Comparison of ENCODE assay signal across 1 cellular context in the genomic region with DNA sequence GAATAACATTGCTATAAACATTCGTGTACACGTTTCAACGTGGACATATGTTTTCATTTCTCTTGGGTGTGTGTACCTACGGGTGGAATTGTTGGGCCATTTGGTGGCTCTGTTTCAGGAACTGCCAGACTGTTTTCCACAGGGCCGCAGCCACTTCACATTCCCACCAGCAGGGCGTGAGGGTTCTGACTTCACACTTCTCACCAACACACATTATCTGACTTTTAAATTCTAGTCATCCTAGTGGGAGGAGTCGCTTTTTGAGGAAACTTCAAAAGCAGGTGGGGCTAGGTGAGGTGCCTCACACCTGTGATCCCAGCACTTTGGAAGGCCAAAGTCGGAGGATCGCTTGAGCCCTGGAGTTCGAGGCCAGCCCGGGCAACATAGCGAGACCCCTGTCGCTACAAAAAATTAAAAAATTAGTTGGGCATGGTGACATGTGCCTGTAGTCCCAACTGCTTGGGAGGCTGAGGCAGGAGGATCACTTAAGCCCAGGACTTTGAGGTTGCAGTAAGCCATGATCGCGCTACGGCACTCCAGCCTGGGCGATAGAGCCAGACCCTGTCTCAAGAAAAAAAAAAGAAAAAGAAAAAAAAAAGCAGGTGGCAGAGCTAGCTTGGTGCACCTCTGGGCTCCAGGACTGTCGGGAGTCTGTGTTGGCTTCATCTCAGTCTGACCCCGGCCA.
TF ChIP-seq lines count a peak whose summit lies in the region.

No MANE protein-coding gene starts in this region.

TF ChIP-seq in K562, 482 proteins besides CTCF, POLR2A, EP300 and RAD21 (continued from another document and continues in another):
- TF ChIP-seq, protein P1, sequence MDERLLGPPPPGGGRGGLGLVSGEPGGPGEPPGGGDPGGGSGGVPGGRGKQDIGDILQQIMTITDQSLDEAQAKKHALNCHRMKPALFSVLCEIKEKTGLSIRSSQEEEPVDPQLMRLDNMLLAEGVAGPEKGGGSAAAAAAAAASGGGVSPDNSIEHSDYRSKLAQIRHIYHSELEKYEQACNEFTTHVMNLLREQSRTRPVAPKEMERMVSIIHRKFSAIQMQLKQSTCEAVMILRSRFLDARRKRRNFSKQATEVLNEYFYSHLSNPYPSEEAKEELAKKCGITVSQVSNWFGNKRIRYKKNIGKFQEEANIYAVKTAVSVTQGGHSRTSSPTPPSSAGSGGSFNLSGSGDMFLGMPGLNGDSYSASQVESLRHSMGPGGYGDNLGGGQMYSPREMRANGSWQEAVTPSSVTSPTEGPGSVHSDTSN (CRISPR knock-in tag; IDR thresholded peaks at IDR 0.05; ENCODE audit: low read depth): no peak
- TF ChIP-seq, protein P1 (tag; conservative IDR thresholded peaks at IDR 0.05; ENCODE audit: low read depth): no peak
- no peak for TF ChIP-seq NCOA2 (IDR thresholded peaks at IDR 0.05; ENCODE audit: partially characterized antibody in 2 of 2)
- no peak for TF ChIP-seq ELF2 (CRISPR knock-in tag; IDR thresholded peaks at IDR 0.05)
- no peak for TF ChIP-seq NFIX (CRISPR knock-in tag; IDR thresholded peaks at IDR 0.05; ENCODE audit: low read depth)
- 0 out of 2 replicates have a peak, but pooled peaks have one; percentile 10 for TF ChIP-seq LEF1 (IDR thresholded peaks at IDR 0.05)
- no peak for TF ChIP-seq ZNF699 (CRISPR knock-in tag; IDR thresholded peaks at IDR 0.05; ENCODE audit: insufficient replicate concordance)
- TF ChIP-seq, protein P2, sequence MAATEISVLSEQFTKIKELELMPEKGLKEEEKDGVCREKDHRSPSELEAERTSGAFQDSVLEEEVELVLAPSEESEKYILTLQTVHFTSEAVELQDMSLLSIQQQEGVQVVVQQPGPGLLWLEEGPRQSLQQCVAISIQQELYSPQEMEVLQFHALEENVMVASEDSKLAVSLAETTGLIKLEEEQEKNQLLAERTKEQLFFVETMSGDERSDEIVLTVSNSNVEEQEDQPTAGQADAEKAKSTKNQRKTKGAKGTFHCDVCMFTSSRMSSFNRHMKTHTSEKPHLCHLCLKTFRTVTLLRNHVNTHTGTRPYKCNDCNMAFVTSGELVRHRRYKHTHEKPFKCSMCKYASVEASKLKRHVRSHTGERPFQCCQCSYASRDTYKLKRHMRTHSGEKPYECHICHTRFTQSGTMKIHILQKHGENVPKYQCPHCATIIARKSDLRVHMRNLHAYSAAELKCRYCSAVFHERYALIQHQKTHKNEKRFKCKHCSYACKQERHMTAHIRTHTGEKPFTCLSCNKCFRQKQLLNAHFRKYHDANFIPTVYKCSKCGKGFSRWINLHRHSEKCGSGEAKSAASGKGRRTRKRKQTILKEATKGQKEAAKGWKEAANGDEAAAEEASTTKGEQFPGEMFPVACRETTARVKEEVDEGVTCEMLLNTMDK (IDR thresholded peaks at IDR 0.05; ENCODE audit: borderline replicate concordance, insufficient read depth, low read depth, low read length, poor library complexity, severe bottlenecking): no peak
- TF ChIP-seq, protein P3, sequence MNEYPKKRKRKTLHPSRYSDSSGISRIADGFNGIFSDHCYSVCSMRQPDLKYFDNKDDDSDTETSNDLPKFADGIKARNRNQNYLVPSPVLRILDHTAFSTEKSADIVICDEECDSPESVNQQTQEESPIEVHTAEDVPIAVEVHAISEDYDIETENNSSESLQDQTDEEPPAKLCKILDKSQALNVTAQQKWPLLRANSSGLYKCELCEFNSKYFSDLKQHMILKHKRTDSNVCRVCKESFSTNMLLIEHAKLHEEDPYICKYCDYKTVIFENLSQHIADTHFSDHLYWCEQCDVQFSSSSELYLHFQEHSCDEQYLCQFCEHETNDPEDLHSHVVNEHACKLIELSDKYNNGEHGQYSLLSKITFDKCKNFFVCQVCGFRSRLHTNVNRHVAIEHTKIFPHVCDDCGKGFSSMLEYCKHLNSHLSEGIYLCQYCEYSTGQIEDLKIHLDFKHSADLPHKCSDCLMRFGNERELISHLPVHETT (CRISPR knock-in tag; conservative IDR thresholded peaks at IDR 0.05 in 1 of 2, IDR thresholded peaks at IDR 0.05 in 1 of 2): no peak
- TF ChIP-seq GTF2E2 (tag; IDR thresholded peaks at IDR 0.05): no peak
- TF ChIP-seq NFE2 (IDR thresholded peaks at IDR 0.05; ENCODE audit: low read depth): peak; percentile 70
- peak in 1 of 2 experiments; percentile 89; a peak in 2 of 3 replicates for TF ChIP-seq CBX3 (IDR thresholded peaks at IDR 0.05; ENCODE audit: borderline replicate concordance in 1 of 2, low read length in 2 of 2)
- TF ChIP-seq ZNF778 (CRISPR knock-in tag; IDR thresholded peaks at IDR 0.05): no peak
- TF ChIP-seq L3MBTL2 (IDR thresholded peaks at IDR 0.05): peak; percentile 94
- no peak for TF ChIP-seq NR2C2 (CRISPR knock-in tag; IDR thresholded peaks at IDR 0.05)
- TF ChIP-seq NR2C2 (tag; IDR thresholded peaks at IDR 0.05): no peak
- peak; percentile 64 for TF ChIP-seq CREM (IDR thresholded peaks at IDR 0.05; ENCODE audit: low read depth)
- no peak for TF ChIP-seq ZNF133 (CRISPR knock-in tag; IDR thresholded peaks at IDR 0.05)
- TF ChIP-seq ZNF253 (CRISPR knock-in tag; conservative IDR thresholded peaks at IDR 0.05): no peak
- TF ChIP-seq NR3C1 (CRISPR knock-in tag; IDR thresholded peaks at IDR 0.05): no peak
- TF ChIP-seq TFAM (CRISPR knock-in tag; conservative IDR thresholded peaks at IDR 0.05): no peak
- no peak for TF ChIP-seq ZNF830 (CRISPR knock-in tag; IDR thresholded peaks at IDR 0.05)
- no peak for TF ChIP-seq ZNF76 (CRISPR knock-in tag; IDR thresholded peaks at IDR 0.05; ENCODE audit: borderline replicate concordance)
- no peak for TF ChIP-seq ZNF174 (CRISPR knock-in tag; IDR thresholded peaks at IDR 0.05)
- no peak for TF ChIP-seq SAP30 (IDR thresholded peaks at IDR 0.05; ENCODE audit: borderline replicate concordance, insufficient read depth, low read depth, low read length, poor library complexity, severe bottlenecking)
- no peak for TF ChIP-seq NFE2L1 (tag; IDR thresholded peaks at IDR 0.05; ENCODE audit: borderline replicate concordance, low read depth)
- TF ChIP-seq, protein P4, sequence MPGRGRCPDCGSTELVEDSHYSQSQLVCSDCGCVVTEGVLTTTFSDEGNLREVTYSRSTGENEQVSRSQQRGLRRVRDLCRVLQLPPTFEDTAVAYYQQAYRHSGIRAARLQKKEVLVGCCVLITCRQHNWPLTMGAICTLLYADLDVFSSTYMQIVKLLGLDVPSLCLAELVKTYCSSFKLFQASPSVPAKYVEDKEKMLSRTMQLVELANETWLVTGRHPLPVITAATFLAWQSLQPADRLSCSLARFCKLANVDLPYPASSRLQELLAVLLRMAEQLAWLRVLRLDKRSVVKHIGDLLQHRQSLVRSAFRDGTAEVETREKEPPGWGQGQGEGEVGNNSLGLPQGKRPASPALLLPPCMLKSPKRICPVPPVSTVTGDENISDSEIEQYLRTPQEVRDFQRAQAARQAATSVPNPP (IDR thresholded peaks at IDR 0.05; ENCODE audit: borderline replicate concordance, insufficient read depth, insufficient read length): no peak
- TF ChIP-seq SMARCE1 (IDR thresholded peaks at IDR 0.05): peak; percentile 34; the same call in 1 of the 2 replicates
- TF ChIP-seq SIN3A (IDR thresholded peaks at IDR 0.05; ENCODE audit: borderline replicate concordance in 2 of 2, control insufficient read depth in 1 of 2, low read depth in 2 of 2, low read length in 2 of 2): no peak
- TF ChIP-seq SIRT6 (IDR thresholded peaks at IDR 0.05; ENCODE audit: low read depth, low read length): no peak
- TF ChIP-seq, protein P5, sequence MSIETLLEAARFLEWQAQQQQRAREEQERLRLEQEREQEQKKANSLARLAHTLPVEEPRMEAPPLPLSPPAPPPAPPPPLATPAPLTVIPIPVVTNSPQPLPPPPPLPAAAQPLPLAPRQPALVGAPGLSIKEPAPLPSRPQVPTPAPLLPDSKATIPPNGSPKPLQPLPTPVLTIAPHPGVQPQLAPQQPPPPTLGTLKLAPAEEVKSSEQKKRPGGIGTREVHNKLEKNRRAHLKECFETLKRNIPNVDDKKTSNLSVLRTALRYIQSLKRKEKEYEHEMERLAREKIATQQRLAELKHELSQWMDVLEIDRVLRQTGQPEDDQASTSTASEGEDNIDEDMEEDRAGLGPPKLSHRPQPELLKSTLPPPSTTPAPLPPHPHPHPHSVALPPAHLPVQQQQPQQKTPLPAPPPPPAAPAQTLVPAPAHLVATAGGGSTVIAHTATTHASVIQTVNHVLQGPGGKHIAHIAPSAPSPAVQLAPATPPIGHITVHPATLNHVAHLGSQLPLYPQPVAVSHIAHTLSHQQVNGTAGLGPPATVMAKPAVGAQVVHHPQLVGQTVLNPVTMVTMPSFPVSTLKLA (conservative IDR thresholded peaks at IDR 0.05): peak in 1 of 2 experiments; percentile 30; a peak in 2 of 4 replicates
- no peak for TF ChIP-seq EZH2 (IDR thresholded peaks at IDR 0.05; ENCODE audit: borderline replicate concordance, low read depth, low read length)
- TF ChIP-seq DDX20 (tag; IDR thresholded peaks at IDR 0.05; ENCODE audit: low read depth): no peak
- TF ChIP-seq, protein P6, sequence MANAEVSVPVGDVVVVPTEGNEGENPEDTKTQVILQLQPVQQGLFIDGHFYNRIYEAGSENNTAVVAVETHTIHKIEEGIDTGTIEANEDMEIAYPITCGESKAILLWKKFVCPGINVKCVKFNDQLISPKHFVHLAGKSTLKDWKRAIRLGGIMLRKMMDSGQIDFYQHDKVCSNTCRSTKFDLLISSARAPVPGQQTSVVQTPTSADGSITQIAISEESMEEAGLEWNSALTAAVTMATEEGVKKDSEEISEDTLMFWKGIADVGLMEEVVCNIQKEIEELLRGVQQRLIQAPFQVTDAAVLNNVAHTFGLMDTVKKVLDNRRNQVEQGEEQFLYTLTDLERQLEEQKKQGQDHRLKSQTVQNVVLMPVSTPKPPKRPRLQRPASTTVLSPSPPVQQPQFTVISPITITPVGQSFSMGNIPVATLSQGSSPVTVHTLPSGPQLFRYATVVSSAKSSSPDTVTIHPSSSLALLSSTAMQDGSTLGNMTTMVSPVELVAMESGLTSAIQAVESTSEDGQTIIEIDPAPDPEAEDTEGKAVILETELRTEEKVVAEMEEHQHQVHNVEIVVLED (CRISPR knock-in tag; IDR thresholded peaks at IDR 0.05): no peak
- TF ChIP-seq ZNF197 (CRISPR knock-in tag; IDR thresholded peaks at IDR 0.05; ENCODE audit: low read depth): no peak
- no peak for TF ChIP-seq PCBP1 (IDR thresholded peaks at IDR 0.05; ENCODE audit: low read depth, low read length, poor library complexity, severe bottlenecking)
- no peak for TF ChIP-seq BHLHE40 (IDR thresholded peaks at IDR 0.05; ENCODE audit: low read length)
- no peak for TF ChIP-seq ZNF184 (CRISPR knock-in tag; IDR thresholded peaks at IDR 0.05)
- TF ChIP-seq CBFA2T2 (conservative IDR thresholded peaks at IDR 0.05): 0 out of 2 replicates have a peak, but pooled peaks have one; percentile 2
- TF ChIP-seq, protein P7, sequence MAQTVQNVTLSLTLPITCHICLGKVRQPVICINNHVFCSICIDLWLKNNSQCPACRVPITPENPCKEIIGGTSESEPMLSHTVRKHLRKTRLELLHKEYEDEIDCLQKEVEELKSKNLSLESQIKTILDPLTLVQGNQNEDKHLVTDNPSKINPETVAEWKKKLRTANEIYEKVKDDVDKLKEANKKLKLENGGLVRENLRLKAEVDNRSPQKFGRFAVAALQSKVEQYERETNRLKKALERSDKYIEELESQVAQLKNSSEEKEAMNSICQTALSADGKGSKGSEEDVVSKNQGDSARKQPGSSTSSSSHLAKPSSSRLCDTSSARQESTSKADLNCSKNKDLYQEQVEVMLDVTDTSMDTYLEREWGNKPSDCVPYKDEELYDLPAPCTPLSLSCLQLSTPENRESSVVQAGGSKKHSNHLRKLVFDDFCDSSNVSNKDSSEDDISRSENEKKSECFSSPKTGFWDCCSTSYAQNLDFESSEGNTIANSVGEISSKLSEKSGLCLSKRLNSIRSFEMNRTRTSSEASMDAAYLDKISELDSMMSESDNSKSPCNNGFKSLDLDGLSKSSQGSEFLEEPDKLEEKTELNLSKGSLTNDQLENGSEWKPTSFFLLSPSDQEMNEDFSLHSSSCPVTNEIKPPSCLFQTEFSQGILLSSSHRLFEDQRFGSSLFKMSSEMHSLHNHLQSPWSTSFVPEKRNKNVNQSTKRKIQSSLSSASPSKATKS (CRISPR knock-in tag; IDR thresholded peaks at IDR 0.05): no peak
- TF ChIP-seq, protein P8, sequence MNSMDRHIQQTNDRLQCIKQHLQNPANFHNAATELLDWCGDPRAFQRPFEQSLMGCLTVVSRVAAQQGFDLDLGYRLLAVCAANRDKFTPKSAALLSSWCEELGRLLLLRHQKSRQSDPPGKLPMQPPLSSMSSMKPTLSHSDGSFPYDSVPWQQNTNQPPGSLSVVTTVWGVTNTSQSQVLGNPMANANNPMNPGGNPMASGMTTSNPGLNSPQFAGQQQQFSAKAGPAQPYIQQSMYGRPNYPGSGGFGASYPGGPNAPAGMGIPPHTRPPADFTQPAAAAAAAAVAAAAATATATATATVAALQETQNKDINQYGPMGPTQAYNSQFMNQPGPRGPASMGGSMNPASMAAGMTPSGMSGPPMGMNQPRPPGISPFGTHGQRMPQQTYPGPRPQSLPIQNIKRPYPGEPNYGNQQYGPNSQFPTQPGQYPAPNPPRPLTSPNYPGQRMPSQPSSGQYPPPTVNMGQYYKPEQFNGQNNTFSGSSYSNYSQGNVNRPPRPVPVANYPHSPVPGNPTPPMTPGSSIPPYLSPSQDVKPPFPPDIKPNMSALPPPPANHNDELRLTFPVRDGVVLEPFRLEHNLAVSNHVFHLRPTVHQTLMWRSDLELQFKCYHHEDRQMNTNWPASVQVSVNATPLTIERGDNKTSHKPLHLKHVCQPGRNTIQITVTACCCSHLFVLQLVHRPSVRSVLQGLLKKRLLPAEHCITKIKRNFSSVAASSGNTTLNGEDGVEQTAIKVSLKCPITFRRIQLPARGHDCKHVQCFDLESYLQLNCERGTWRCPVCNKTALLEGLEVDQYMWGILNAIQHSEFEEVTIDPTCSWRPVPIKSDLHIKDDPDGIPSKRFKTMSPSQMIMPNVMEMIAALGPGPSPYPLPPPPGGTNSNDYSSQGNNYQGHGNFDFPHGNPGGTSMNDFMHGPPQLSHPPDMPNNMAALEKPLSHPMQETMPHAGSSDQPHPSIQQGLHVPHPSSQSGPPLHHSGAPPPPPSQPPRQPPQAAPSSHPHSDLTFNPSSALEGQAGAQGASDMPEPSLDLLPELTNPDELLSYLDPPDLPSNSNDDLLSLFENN (IDR thresholded peaks at IDR 0.05; ENCODE audit: low read depth in 2 of 2, low read length in 2 of 2): no peak
- TF ChIP-seq GTF2F1 (IDR thresholded peaks at IDR 0.05; ENCODE audit: low read depth, low read length): no peak
- peak; percentile 24; the same call in 1 of the 2 replicates for TF ChIP-seq ZNF263 (CRISPR knock-in tag; IDR thresholded peaks at IDR 0.05; ENCODE audit: borderline replicate concordance)
- no peak for TF ChIP-seq HIVEP1 (CRISPR knock-in tag; IDR thresholded peaks at IDR 0.05)
- no peak for TF ChIP-seq NR4A1 (CRISPR knock-in tag; IDR thresholded peaks at IDR 0.05)
- no peak for TF ChIP-seq NR4A1 (tag; IDR thresholded peaks at IDR 0.05)
